15 cellular contexts compared by ENCODE assay signal in genomic region chr6:3306848-3307247, GRCh38. TPM values are rescaled to one million over a fixed set of nuclear protein-coding genes. Genes with fewer than 3 reads are reported as not detected.
DNase-seq lines count a peak whose midpoint lies in the region; TF ChIP-seq lines count a peak whose summit lies in the region.
"Had no signal": no experiment of that assay in that cellular context is flagged by ENCODE, and none has a peak within 500 bp of the region (broad histone marks: within the 10 kb centered on the region; RNA-seq: fewer than 3 reads in every experiment).

No MANE protein-coding gene starts in this region.

- H3K9me3 ChIP-seq in esophagus squamous epithelium = no peaks in the 10 kb centered on the region

- DNase-seq in DMS 273 (lab: John Stamatoyannopoulos, UW; ENCODE audit: unreplicated experiment) (peak; percentile 95), NCI-H1105 (lab: John Stamatoyannopoulos, UW) (peak; percentile 44), NCI-H524 treated with DMSO at 0.1 percent for 48 hours (lab: John Stamatoyannopoulos, UW) (peak; percentile 89), mesenteric fat pad (ENCODE audit: low spot score) (peak; percentile 59), occipital lobe (lab: John Stamatoyannopoulos, UW) (no peak), superior temporal gyrus (ENCODE audit: extremely low spot score) (no peak), esophagus squamous epithelium (lab: John Stamatoyannopoulos, UW) (no peak), mucosa of gallbladder (ENCODE audit: low spot score) (no peak)
- DNase-seq: ACHN, Calu3, MM.1S, NCI-H1417, NCI-H2107, PC-9 had no signal

- WGBS in esophagus squamous epithelium, 2 donors = 84 to 98% methylated on average over 10 of the region's 10 CpGs

- no peak overlapping the region for H3K4me3 ChIP-seq in esophagus squamous epithelium
- H3K4me3 ChIP-seq: PC-9, SK-N-MC had no signal

- no peaks in the 10 kb centered on the region for H3K27me3 ChIP-seq in esophagus squamous epithelium

- peaks cover 0 to 48% (median 12%) of the 10 kb centered on the region in 3 donors for H3K36me3 ChIP-seq in esophagus squamous epithelium

- H3K4me1 ChIP-seq in esophagus squamous epithelium = peaks cover 0 to 16% (median 0%) of the 10 kb centered on the region in 3 donors

- TF ChIP-seq POLR2A in esophagus squamous epithelium (IDR thresholded peaks at IDR 0.05) = no peak

- intact Hi-C loops in esophagus squamous epithelium (cut with DNase I) = no loop called here

- H3K27ac ChIP-seq in esophagus squamous epithelium = no peak overlapping the region
- H3K27ac ChIP-seq: PC-9, SK-N-MC had no signal

- no peak for TF ChIP-seq CTCF in esophagus squamous epithelium (IDR thresholded peaks at IDR 0.05)

RNA-seq across cellular contexts. Expression of gene PSMG4, which starts 48.1 kb away (rescaled TPM):
- 18.7 TPM for total RNA-seq in mesenteric fat pad
- 28.5 TPM for total RNA-seq in occipital lobe
- 10 to 100 TPM in 3 of 4 donors, 1 to 10 TPM in 1; 9.4 to 36.0 (median 14.9) TPM for total RNA-seq in esophagus squamous epithelium
- 19.3 TPM for total RNA-seq in mucosa of gallbladder

Comparison
In these comparisons a context has a peak if more than half of its experiments do, and no peak if none do; other contexts are left out.
1. DNase-seq: peak in DMS 273 (single experiment), NCI-H1105 (single experiment), NCI-H524 treated with DMSO at 0.1 percent for 48 hours (single experiment) and mesenteric fat pad (single experiment); none in occipital lobe (single experiment), superior temporal gyrus (single experiment), esophagus squamous epithelium (single experiment) and mucosa of gallbladder (single experiment).